Comparison of ENCODE assay signal across 26 cellular contexts in genomic region chr2:25405871-25406270, GRCh38.
"Had no signal": no experiment of that assay in that cellular context is flagged by ENCODE, and none has a peak within 500 bp of the region (broad histone marks: within the 10 kb centered on the region; RNA-seq: fewer than 3 reads in every experiment).

No MANE protein-coding gene starts in this region.

- DNase-seq: activated CD4-positive, alpha-beta T cell treated with anti-CD3 and anti-CD28 coated beads for 4 hours; activated CD4-positive, alpha-beta T cell treated with anti-CD3 and anti-CD28 coated beads, Interleukin-2, amount 50 U/mL, for 4 hours; activated CD8-positive, alpha-beta memory T cell treated with anti-CD3 and anti-CD28 coated beads for 24 hours; activated naive CD4-positive, alpha-beta T cell treated with anti-CD3 and anti-CD28 coated beads, Interleukin-2, amount 50 U/mL, for 16 hours; activated T-cell treated with anti-CD3 and anti-CD28 coated beads, Interleukin-2, amount 50 U/mL, for 48 hours; amygdala; NCI-H1092; NCI-H1417; NCI-H2029; NCI-H2107; NCI-H2171 treated with DMSO at 0.1 percent for 48 hours; NCI-H345; NCI-H510A; NCI-H69; NK-92 treated with Interleukin-12 subunit alpha and Interleukin-12 subunit beta, amount 100 ng/mL, for 24 hours; PC-3; SHP77; T-helper 17 cell; T-helper 9 cell had no signal

- H3K27me3 ChIP-seq: SJSA1 had no signal

- ATAC-seq: activated CD4-positive, CD25-positive, alpha-beta regulatory T cell treated with anti-CD3 and anti-CD28 coated beads, Interleukin-2, amount 50 U/mL, for 24 hours; PC-3; SK-N-SH treated with all-trans-retinoic acid at 6 μM for 48 hours; T-helper 17 cell had no signal

- H3K27ac Mint-ChIP-seq: activated T-helper 2 cell treated with anti-CD3 and anti-CD28 coated beads, Interferon-gamma antibody, Interleukin-2, Interleukin-4, amounts not matched to agents 10 μg/mL and 5 μg/mL and 100 μg/mL, durations not matched to agents 14 hours and 24 hours and 36 hours; brain; T-helper 17 cell had no signal

- H3K4me3 Mint-ChIP-seq: brain; central memory CD8-positive, alpha-beta T cell; T-helper 17 cell had no signal

- H3K4me3 ChIP-seq: SJSA1 had no signal

- H3K27me3 Mint-ChIP-seq: central memory CD8-positive, alpha-beta T cell; T-helper 17 cell had no signal

- H3K9me3 Mint-ChIP-seq: activated T-helper 2 cell treated with anti-CD3 and anti-CD28 coated beads, Interferon-gamma antibody, Interleukin-2, Interleukin-4, amounts not matched to agents 10 μg/mL and 5 μg/mL and 100 μg/mL, durations not matched to agents 14 hours and 24 hours and 36 hours; brain; central memory CD8-positive, alpha-beta T cell had no signal

- H3K9me3 ChIP-seq: SJSA1 had no signal

- H3K4me1 ChIP-seq: SJSA1 had no signal

- H3K27ac ChIP-seq: KMS-11, SJSA1 had no signal

- H3K36me3 ChIP-seq: SJSA1 had no signal
